Comparison of ENCODE assay signal across 24 cellular contexts in genomic region chr5:148833925-148834324, GRCh38. TPM values are rescaled to one million over a fixed set of nuclear protein-coding genes. Genes with fewer than 3 reads are reported as not detected.
DNase-seq lines count a peak whose midpoint lies in the region; ATAC-seq, FAIRE-seq and TF ChIP-seq lines count a peak whose summit lies in the region.
"Had no signal": no experiment of that assay in that cellular context is flagged by ENCODE, and none has a peak within 500 bp of the region (broad histone marks: within the 10 kb centered on the region; RNA-seq: fewer than 3 reads in every experiment).

No MANE protein-coding gene starts in this region.

- peaks cover 92% of the 10 kb centered on the region for H3K4me1 Mint-ChIP-seq in activated B cell treated with CpG ODN at 0.5 μM for 24 hours
- H3K4me1 Mint-ChIP-seq in activated CD4-positive, alpha-beta T cell treated with anti-CD3 and anti-CD28 coated beads, Interleukin-2, amount 10 ng/mL, durations not matched to agents 24 days and 14 days = peaks cover 2% of the 10 kb centered on the region

- H4K20me1 ChIP-seq in BLaER1 = no peaks in the 10 kb centered on the region

- H3K9me3 Mint-ChIP-seq in activated B cell treated with CpG ODN at 0.5 μM for 24 hours = no peaks in the 10 kb centered on the region
- no peaks in the 10 kb centered on the region for H3K9me3 Mint-ChIP-seq in activated CD4-positive, alpha-beta T cell treated with anti-CD3 and anti-CD28 coated beads, Interleukin-2, amount 10 ng/mL, durations not matched to agents 24 days and 14 days
- H3K9me3 Mint-ChIP-seq: naive thymus-derived CD8-positive, alpha-beta T cell; stimulated activated naive CD8-positive, alpha-beta T cell treated with anti-CD3 and anti-CD28 coated beads, Interleukin-15, Interleukin-2, amounts not matched to agents 100 ng/mL and 50 ng/mL, for 24 hours; T-helper 2 cell treated with Interferon-gamma antibody and Interleukin-4, amounts not matched to agents 5 μg/mL and 100 μg/mL, for 36 hours had no signal

- ATAC-seq in activated B cell treated with CpG ODN at 0.5 μM for 24 hours (ENCODE audit: low read depth) (no peak), psoas muscle (no peak)
- ATAC-seq in stimulated activated naive CD8-positive, alpha-beta T cell treated with anti-CD3 and anti-CD28 coated beads, Interleukin-15, Interleukin-2, amounts not matched to agents 100 U/mL and 50 U/mL, for 24 hours = no peak
- ATAC-seq in activated CD4-positive, CD25-positive, alpha-beta regulatory T cell treated with anti-CD3 and anti-CD28 coated beads, Interleukin-2, amount 50 U/mL, for 24 hours = no peak
- ATAC-seq: HepG2; naive thymus-derived CD8-positive, alpha-beta T cell had no signal

- 65 to 84% (median 77%) methylated on average over 2 of the region's 2 CpGs for WGBS in psoas muscle, 3 donors

- POLR2A ChIA-PET in activated B cell treated with CpG ODN at 0.5 μM for 24 hours (lab: Charles Lee) = interaction anchor here (1.6 kb wide), 1 partner anchor 8 kb away, joined by 7 read pairs; the partner anchor contains the start of gene ADRB2

- peak overlapping the region; percentile 79 for H3K27ac Mint-ChIP-seq in activated B cell treated with CpG ODN at 0.5 μM for 24 hours
- no peak overlapping the region for H3K27ac Mint-ChIP-seq in activated CD4-positive, alpha-beta T cell treated with anti-CD3 and anti-CD28 coated beads, Interleukin-2, amount 10 ng/mL, durations not matched to agents 24 days and 14 days
- H3K27ac Mint-ChIP-seq: stimulated activated naive CD8-positive, alpha-beta T cell treated with anti-CD3 and anti-CD28 coated beads, Interleukin-15, Interleukin-2, amounts not matched to agents 100 ng/mL and 50 ng/mL, for 24 hours; T-helper 2 cell treated with Interferon-gamma antibody and Interleukin-4, amounts not matched to agents 5 μg/mL and 100 μg/mL, for 36 hours had no signal

- DNase-seq in GM18507 (ENCODE audit: extremely low spot score, insufficient read length, low read depth) = no peak
- DNase-seq in activated B cell treated with CpG ODN at 0.5 μM for 24 hours = no peak
- DNase-seq in psoas muscle = no peak
- no peak for DNase-seq in stimulated activated naive CD8-positive, alpha-beta T cell treated with anti-CD3 and anti-CD28 coated beads, Interleukin-15, Interleukin-2, amounts not matched to agents 100 U/mL and 50 U/mL, for 24 hours
- DNase-seq in activated CD4-positive, alpha-beta T cell treated with anti-CD3 and anti-CD28 coated beads, Interleukin-2, amount 10 ng/mL, durations not matched to agents 24 days and 14 days = no peak
- DNase-seq: activated CD4-positive, alpha-beta T cell treated with anti-CD3 and anti-CD28 coated beads for 4 hours; cortex of kidney; DMS153; H7; islet precursor cell; Kasumi-1; naive thymus-derived CD8-positive, alpha-beta T cell; NCI-H1436; NCI-H345; NCI-H69; Peyer's patch; SIG-M5 had no signal

- H3K27me3 ChIP-seq in BLaER1 (no peaks in the 10 kb centered on the region), psoas muscle (ENCODE audit: insufficient read depth in 3 of 3, low read length in 2 of 3) (no peaks in the 10 kb centered on the region)
- H3K27me3 ChIP-seq: Peyer's patch had no signal

- CTCF ChIA-PET in activated B cell treated with CpG ODN at 0.5 μM for 24 hours (lab: Charles Lee) = interaction anchor here (1.5 to 6.1 kb wide), 2 partner anchors 13 to 93 kb away, joined by 6 to 31 read pairs; no protein-coding TSS in a partner anchor

- no peak overlapping the region for H3K4me3 Mint-ChIP-seq in activated B cell treated with CpG ODN at 0.5 μM for 24 hours
- no peak overlapping the region for H3K4me3 Mint-ChIP-seq in activated CD4-positive, alpha-beta T cell treated with anti-CD3 and anti-CD28 coated beads, Interleukin-2, amount 10 ng/mL, durations not matched to agents 24 days and 14 days
- H3K4me3 Mint-ChIP-seq: stimulated activated naive CD8-positive, alpha-beta T cell treated with anti-CD3 and anti-CD28 coated beads, Interleukin-15, Interleukin-2, amounts not matched to agents 100 ng/mL and 50 ng/mL, for 24 hours; T-helper 2 cell treated with Interferon-gamma antibody and Interleukin-4, amounts not matched to agents 5 μg/mL and 100 μg/mL, for 36 hours had no signal

- H3K9ac ChIP-seq in BLaER1 = no peak overlapping the region

- intact Hi-C loops in activated B cell treated with CpG ODN at 0.5 μM for 24 hours (cut with micrococcal nuclease) (loop anchor here (2.0 to 10.0 kb wide), 3 partner anchors 15 to 511 kb away; partner anchors contain the start of gene GRPEL2), psoas muscle (cut with DNase I) (no loop called here)
- intact Hi-C loops in activated CD4-positive, alpha-beta T cell treated with anti-CD3 and anti-CD28 coated beads, Interleukin-2, amount 10 ng/mL, durations not matched to agents 24 days and 14 days (cut with micrococcal nuclease) = no loop called here

- no peak overlapping the region for H3K27ac ChIP-seq in BLaER1
- peak overlapping the region; percentile 64 for H3K27ac ChIP-seq in psoas muscle

- peak overlapping the region; percentile 36; the same call in 1 of the 2 replicates for H3K4me2 ChIP-seq in BLaER1

- H3K36me3 ChIP-seq in BLaER1 = no peaks in the 10 kb centered on the region
- no peaks in the 10 kb centered on the region for H3K36me3 ChIP-seq in psoas muscle (ENCODE audit: insufficient read depth in 1 of 2, low read depth in 1 of 2)
- H3K36me3 ChIP-seq: Peyer's patch had no signal

- no peaks in the 10 kb centered on the region for H3K27me3 Mint-ChIP-seq in activated B cell treated with CpG ODN at 0.5 μM for 24 hours
- peaks cover 31% of the 10 kb centered on the region for H3K27me3 Mint-ChIP-seq in activated CD4-positive, alpha-beta T cell treated with anti-CD3 and anti-CD28 coated beads, Interleukin-2, amount 10 ng/mL, durations not matched to agents 24 days and 14 days
- H3K27me3 Mint-ChIP-seq: stimulated activated naive CD8-positive, alpha-beta T cell treated with anti-CD3 and anti-CD28 coated beads, Interleukin-15, Interleukin-2, amounts not matched to agents 100 ng/mL and 50 ng/mL, for 24 hours had no signal

- no peaks in the 10 kb centered on the region for H3K36me3 Mint-ChIP-seq in activated B cell treated with CpG ODN at 0.5 μM for 24 hours (ENCODE audit: low read depth)
- no peaks in the 10 kb centered on the region for H3K36me3 Mint-ChIP-seq in activated CD4-positive, alpha-beta T cell treated with anti-CD3 and anti-CD28 coated beads, Interleukin-2, amount 10 ng/mL, durations not matched to agents 24 days and 14 days (ENCODE audit: low read depth)
- H3K36me3 Mint-ChIP-seq: naive thymus-derived CD8-positive, alpha-beta T cell had no signal

- H3K4me1 ChIP-seq in BLaER1 (peaks cover 95% of the 10 kb centered on the region), psoas muscle (peaks cover 79% of the 10 kb centered on the region)

- no peak for TF ChIP-seq CTCF in activated B cell treated with CpG ODN at 0.5 μM for 24 hours (IDR thresholded peaks at IDR 0.05)
- TF ChIP-seq CTCF in psoas muscle (IDR thresholded peaks at IDR 0.05) = no peak

- H3K9me3 ChIP-seq in BLaER1 (no peaks in the 10 kb centered on the region), psoas muscle (no peaks in the 10 kb centered on the region)
- H3K9me3 ChIP-seq: Peyer's patch had no signal

- H3K4me3 ChIP-seq in BLaER1 (no peak overlapping the region), psoas muscle (peak overlapping the region; percentile 23)
- H3K4me3 ChIP-seq: Peyer's patch had no signal

- FAIRE-seq in GM18507 (lab: Jason Lieb, UNC) = peak; percentile 26
- FAIRE-seq: astrocyte, HepG2, urothelium cell line had no signal

RNA-seq across cellular contexts. Expression of gene ADRB2, which starts 7.5 kb away (rescaled TPM):
- 3.2 TPM in 2 replicates for total RNA-seq in activated B cell treated with CpG ODN at 0.5 μM for 24 hours
- total RNA-seq in psoas muscle = 10 to 100 TPM in 1 of 4 donors, 1 to 10 TPM in 3; 4.8 to 11.1 (median 7.9) TPM
- polyA plus RNA-seq in psoas muscle = 1 to 10 TPM; 1.3 to 5.6 (median 3.0) TPM
- total RNA-seq in activated CD4-positive, alpha-beta T cell treated with anti-CD3 and anti-CD28 coated beads, Interleukin-2, amount 10 ng/mL, durations not matched to agents 24 days and 14 days = 0.37 and 0.50 TPM in 2 replicates
- total RNA-seq: HepG2 had no signal
- polyA plus RNA-seq: HepG2 had no signal
